ENCODE assay signal across 15 cellular contexts in genomic region chr10:85105614-85106013, GRCh38.
DNase-seq lines count a peak whose midpoint lies in the region; ATAC-seq, FAIRE-seq and TF ChIP-seq lines count a peak whose summit lies in the region.
"Had no signal": no experiment of that assay in that cellular context is flagged by ENCODE, and none has a peak within 500 bp of the region (broad histone marks: within the 10 kb centered on the region; RNA-seq: fewer than 3 reads in every experiment).

No MANE protein-coding gene starts in this region.

- in situ Hi-C loops in Panc1 (cut with HindIII; ENCODE audit: low pct_unique_long_range_greater_than_20kb, low sequenced_read_pairs): no loop called here

- intact Hi-C loops in MCF 10A (cut with micrococcal nuclease) (no loop called here), breast epithelium (cut with DNase I; ENCODE audit: low total_unique reads) (no loop called here), Panc1 (cut with micrococcal nuclease; ENCODE audit: unreplicated experiment) (no loop called here)

- no peak for FAIRE-seq in urothelium cell line (lab: Jason Lieb, UNC)

- H3K27ac Mint-ChIP-seq in MCF 10A (ENCODE audit: low read depth, unreplicated experiment) (no peak overlapping the region), T-cell (no peak overlapping the region)

- H3K4me3 Mint-ChIP-seq in MCF 10A (ENCODE audit: unreplicated experiment) (no peak overlapping the region), T-cell (no peak overlapping the region)

- BruUV-seq in MCF 10A (replicated peaks; lab: Mats Ljungman, UMichigan): no TSS peak
- BruUV-seq in Panc1 (replicated peaks; lab: Mats Ljungman, UMichigan): no TSS peak

- H3K27me3 Mint-ChIP-seq in MCF 10A (ENCODE audit: insufficient read depth, unreplicated experiment) (no peaks in the 10 kb centered on the region), T-cell (no peaks in the 10 kb centered on the region)

- ATAC-seq in Panc1 (no peak), T-cell (replicated peaks in 1 of 4) (no peak)
- ATAC-seq: heart left ventricle had no signal

- H3K9me3 Mint-ChIP-seq in MCF 10A (ENCODE audit: unreplicated experiment) (peaks cover 26% of the 10 kb centered on the region), T-cell (no peaks in the 10 kb centered on the region)

- H3K36me3 Mint-ChIP-seq in MCF 10A (ENCODE audit: insufficient read depth, unreplicated experiment) (no peaks in the 10 kb centered on the region), T-cell (no peaks in the 10 kb centered on the region)

- no peaks in the 10 kb centered on the region for H3K27me3 ChIP-seq in breast epithelium
- H3K27me3 ChIP-seq in Panc1 (ENCODE audit: control insufficient read depth, insufficient read depth, low read length): peaks cover 6% of the 10 kb centered on the region
- H3K27me3 ChIP-seq: heart left ventricle, tibial artery had no signal

- H3K4me1 ChIP-seq in breast epithelium (no peaks in the 10 kb centered on the region), Panc1 (ENCODE audit: control insufficient read depth, insufficient read depth, low read length) (no peaks in the 10 kb centered on the region)
- H3K4me1 ChIP-seq: heart left ventricle, tibial artery had no signal

- H3K9me3 ChIP-seq in breast epithelium (no peaks in the 10 kb centered on the region), Panc1 (ENCODE audit: control insufficient read depth, insufficient read depth, low read depth, low read length) (no peaks in the 10 kb centered on the region)
- H3K9me3 ChIP-seq: heart left ventricle, tibial artery had no signal

- H3K4me1 Mint-ChIP-seq in MCF 10A (ENCODE audit: insufficient read depth, unreplicated experiment) (no peaks in the 10 kb centered on the region), T-cell (no peaks in the 10 kb centered on the region)

- CTCF ChIA-PET in MCF 10A (lab: Yijun Ruan, JAX): interaction anchor here (0.9 to 1.1 kb wide), 2 partner anchors 9 to 131 kb away, joined by 3 read pairs; no protein-coding TSS in a partner anchor
- CTCF ChIA-PET in Panc1 (lab: Charles Lee): no interaction called here
- CTCF ChIA-PET in T-cell (lab: Charles Lee): no interaction called here

- H3K36me3 ChIP-seq in breast epithelium: no peaks in the 10 kb centered on the region
- no peaks in the 10 kb centered on the region for H3K36me3 ChIP-seq in Panc1 (ENCODE audit: control insufficient read depth, insufficient read depth, low read length)
- H3K36me3 ChIP-seq: heart left ventricle, tibial artery had no signal

- TF ChIP-seq CTCF in MCF 10A (IDR thresholded peaks at IDR 0.05; ENCODE audit: unreplicated experiment) (no peak), breast epithelium (IDR thresholded peaks at IDR 0.05) (no peak), Panc1 (IDR thresholded peaks at IDR 0.05) (peak; percentile 43)

- POLR2A ChIA-PET in MCF 10A (lab: Yijun Ruan, JAX) (no interaction called here), Panc1 (lab: Charles Lee) (no interaction called here), T-cell (lab: Charles Lee) (no interaction called here)

- H3K27ac ChIP-seq in breast epithelium (no peak overlapping the region), Panc1 (ENCODE audit: low read length) (no peak overlapping the region)
- H3K27ac ChIP-seq: heart left ventricle, SK-N-MC, tibial artery had no signal

- no peak for TF ChIP-seq POLR2A in breast epithelium (IDR thresholded peaks at IDR 0.05)

- peak; percentile 37 for DNase-seq in MCF 10A (ENCODE audit: unreplicated experiment)
- DNase-seq in breast epithelium (ENCODE audit: low spot score in 2 of 2): no peak
- DNase-seq in Panc1 (ENCODE audit: low read depth, low spot score): no peak
- DNase-seq in islet precursor cell: peak; percentile 65
- DNase-seq in urothelium cell line (ENCODE audit: low spot score): peak; percentile 14
- DNase-seq in stimulated activated naive CD4-positive, alpha-beta T cell (lab: John Stamatoyannopoulos, UW): no peak
- no peak for DNase-seq in T-cell
- DNase-seq in NCI-H524 (lab: John Stamatoyannopoulos, UW): no peak
- DNase-seq: erythroblast; heart left ventricle; NCI-H1694 treated with DMSO at 0.1 percent for 48 hours; stimulated activated CD4-positive, alpha-beta T cell treated with anti-CD3 and anti-CD28 coated beads, Interleukin-15, amount 100 ng/mL, for 24 hours; tibial artery had no signal

- no peak overlapping the region for H3K4me3 ChIP-seq in breast epithelium
- H3K4me3 ChIP-seq in Panc1 (ENCODE audit: low read depth in 2 of 2, low read length in 2 of 2): no peak overlapping the region
- H3K4me3 ChIP-seq: heart left ventricle, lung, SK-N-MC, tibial artery had no signal

Comparison
In these comparisons a context has a peak if more than half of its experiments do, and no peak if none do; other contexts are left out.
1. DNase-seq: peak in MCF 10A (single experiment), islet precursor cell (single experiment) and urothelium cell line (single experiment); none in breast epithelium (0 of 2), Panc1 (single experiment), stimulated activated naive CD4-positive, alpha-beta T cell (0 of 6), T-cell (0 of 34) and NCI-H524 (0 of 2).